Comparison of ENCODE assay signal across 8 cellular contexts in the genomic region with DNA sequence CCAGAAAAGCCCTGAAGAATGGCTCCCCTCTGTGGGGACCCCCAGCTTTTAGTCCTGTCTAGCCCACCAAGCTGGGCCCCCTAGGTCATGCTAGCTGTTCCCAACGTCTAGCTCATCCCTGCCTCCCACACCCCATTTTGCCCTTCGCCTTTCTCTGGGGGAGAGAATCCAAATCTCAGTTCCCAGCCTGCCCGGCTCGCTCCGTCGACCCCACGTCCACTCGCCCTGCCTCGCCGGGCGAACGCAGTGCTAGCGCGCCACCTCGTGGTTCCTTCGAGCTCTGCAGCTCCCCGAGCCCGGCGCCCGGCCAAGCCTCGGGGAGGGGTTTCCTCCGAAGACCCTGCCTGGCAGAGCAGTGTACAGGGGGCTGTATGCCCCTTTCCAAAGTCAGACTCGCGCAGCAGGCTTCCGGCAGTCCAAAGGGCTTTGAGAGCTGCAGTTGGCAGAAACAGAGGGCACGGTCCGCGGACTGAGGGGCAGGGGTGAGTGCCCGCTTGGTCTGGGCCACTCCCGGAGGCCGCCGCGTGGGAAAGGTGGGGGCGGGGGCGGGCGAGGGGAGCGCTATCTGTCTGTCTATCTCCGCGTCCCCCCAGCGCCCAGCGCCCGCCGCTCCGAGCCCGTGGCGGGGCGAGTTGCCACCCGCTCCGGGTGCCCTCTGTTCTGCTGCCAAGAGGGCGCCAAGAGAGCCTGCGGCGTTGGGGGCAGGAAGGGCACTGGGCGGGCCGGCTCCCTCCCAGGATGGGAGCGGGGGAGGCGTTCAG. TPM values are rescaled to one million over a fixed set of nuclear protein-coding genes. Genes with fewer than 3 reads are reported as not detected.
DNase-seq lines count a peak whose midpoint lies in the region; ATAC-seq and TF ChIP-seq lines count a peak whose summit lies in the region.

No MANE protein-coding gene starts in this region.

- H3K9ac ChIP-seq in liver (ENCODE audit: low read depth in 1 of 2, low read length in 2 of 2) = no peak overlapping the region

- H3K36me3 ChIP-seq in liver (ENCODE audit: control insufficient read depth in 4 of 4, insufficient read depth in 3 of 4, low read depth in 1 of 4, low read length in 3 of 4) = no peaks in the 10 kb centered on the region

- no peak overlapping the region for H3K27ac ChIP-seq in liver (ENCODE audit: low read depth in 1 of 2, low read length in 2 of 2)

- ATAC-seq in GM21360 (IDR thresholded peaks at IDR 0.05; ENCODE audit: unreplicated experiment) = no peak
- ATAC-seq in HG03442 (IDR thresholded peaks at IDR 0.05; ENCODE audit: unreplicated experiment) = no peak

- under 1% methylated on average over 56 of the region's 56 CpGs for WGBS in liver

- TF ChIP-seq RAD21 in liver (IDR thresholded peaks at IDR 0.05) = peak; percentile 85 to 91

- no peaks in the 10 kb centered on the region for H3K9me3 ChIP-seq in liver (ENCODE audit: control insufficient read depth in 4 of 4, low read length in 3 of 4)

- DNase-seq in GM12864 (ENCODE audit: low read depth) (no peak), NAMALWA (ENCODE audit: low spot score) (peak; percentile 66), cerebellum (ENCODE audit: low spot score) (peak; percentile 69)
- DNase-seq in stimulated activated CD8-positive, alpha-beta memory T cell treated with anti-CD3 and anti-CD28 coated beads, Interleukin-12 subunit alpha, Interleukin-12 subunit beta, amount 100 ng/mL, for 1 hour (ENCODE audit: low read depth) = peak; percentile 51

- peaks cover 11 to 46% (median 26%) of the 10 kb centered on the region in 4 donors for H3K4me1 ChIP-seq in liver (ENCODE audit: control insufficient read depth in 4 of 4, insufficient read depth in 4 of 4, low read length in 3 of 4)

- TF ChIP-seq CTCF in GM12864 (IDR thresholded peaks at IDR 0.05; ENCODE audit: low read depth, low read length, missing control alignments) (peak; percentile 98), WI38 (IDR thresholded peaks at IDR 0.05; ENCODE audit: low read depth, low read length) (peak; percentile 92), liver (IDR thresholded peaks at IDR 0.05; ENCODE audit: low read depth, low read length, missing input control) (peak; percentile 82)

- peaks cover 3 to 36% (median 15%) of the 10 kb centered on the region in 4 donors for H3K27me3 ChIP-seq in liver (ENCODE audit: control insufficient read depth in 4 of 4, insufficient read depth in 4 of 4, low read length in 3 of 4)

- H3K4me3 ChIP-seq in GM12864 (ENCODE audit: low read depth, low read length) (no peak overlapping the region), WI38 (ENCODE audit: low read depth, low read length) (peak overlapping the region; percentile 36), liver (ENCODE audit: low read depth in 1 of 3, low read length in 3 of 3) (peak overlapping the region in 2 of 3 donors; percentile 42 to 48)

TF ChIP-seq in liver, 16 proteins besides CTCF, POLR2A, EP300 and RAD21:
- TF ChIP-seq NR2F2 (IDR thresholded peaks at IDR 0.05) = no peak
- no peak for TF ChIP-seq EGR1 (IDR thresholded peaks at IDR 0.05; ENCODE audit: low read depth in 2 of 2)
- no peak for TF ChIP-seq SP1 (IDR thresholded peaks at IDR 0.05)
- TF ChIP-seq HNF4A (conservative IDR thresholded peaks at IDR 0.05) = peak; percentile 54 to 84
- TF ChIP-seq, protein P1, sequence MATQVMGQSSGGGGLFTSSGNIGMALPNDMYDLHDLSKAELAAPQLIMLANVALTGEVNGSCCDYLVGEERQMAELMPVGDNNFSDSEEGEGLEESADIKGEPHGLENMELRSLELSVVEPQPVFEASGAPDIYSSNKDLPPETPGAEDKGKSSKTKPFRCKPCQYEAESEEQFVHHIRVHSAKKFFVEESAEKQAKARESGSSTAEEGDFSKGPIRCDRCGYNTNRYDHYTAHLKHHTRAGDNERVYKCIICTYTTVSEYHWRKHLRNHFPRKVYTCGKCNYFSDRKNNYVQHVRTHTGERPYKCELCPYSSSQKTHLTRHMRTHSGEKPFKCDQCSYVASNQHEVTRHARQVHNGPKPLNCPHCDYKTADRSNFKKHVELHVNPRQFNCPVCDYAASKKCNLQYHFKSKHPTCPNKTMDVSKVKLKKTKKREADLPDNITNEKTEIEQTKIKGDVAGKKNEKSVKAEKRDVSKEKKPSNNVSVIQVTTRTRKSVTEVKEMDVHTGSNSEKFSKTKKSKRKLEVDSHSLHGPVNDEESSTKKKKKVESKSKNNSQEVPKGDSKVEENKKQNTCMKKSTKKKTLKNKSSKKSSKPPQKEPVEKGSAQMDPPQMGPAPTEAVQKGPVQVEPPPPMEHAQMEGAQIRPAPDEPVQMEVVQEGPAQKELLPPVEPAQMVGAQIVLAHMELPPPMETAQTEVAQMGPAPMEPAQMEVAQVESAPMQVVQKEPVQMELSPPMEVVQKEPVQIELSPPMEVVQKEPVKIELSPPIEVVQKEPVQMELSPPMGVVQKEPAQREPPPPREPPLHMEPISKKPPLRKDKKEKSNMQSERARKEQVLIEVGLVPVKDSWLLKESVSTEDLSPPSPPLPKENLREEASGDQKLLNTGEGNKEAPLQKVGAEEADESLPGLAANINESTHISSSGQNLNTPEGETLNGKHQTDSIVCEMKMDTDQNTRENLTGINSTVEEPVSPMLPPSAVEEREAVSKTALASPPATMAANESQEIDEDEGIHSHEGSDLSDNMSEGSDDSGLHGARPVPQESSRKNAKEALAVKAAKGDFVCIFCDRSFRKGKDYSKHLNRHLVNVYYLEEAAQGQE (IDR thresholded peaks at IDR 0.05) = no peak
- TF ChIP-seq, protein P2, sequence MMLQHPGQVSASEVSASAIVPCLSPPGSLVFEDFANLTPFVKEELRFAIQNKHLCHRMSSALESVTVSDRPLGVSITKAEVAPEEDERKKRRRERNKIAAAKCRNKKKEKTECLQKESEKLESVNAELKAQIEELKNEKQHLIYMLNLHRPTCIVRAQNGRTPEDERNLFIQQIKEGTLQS (IDR thresholded peaks at IDR 0.05) = no peak
- TF ChIP-seq, protein P3, sequence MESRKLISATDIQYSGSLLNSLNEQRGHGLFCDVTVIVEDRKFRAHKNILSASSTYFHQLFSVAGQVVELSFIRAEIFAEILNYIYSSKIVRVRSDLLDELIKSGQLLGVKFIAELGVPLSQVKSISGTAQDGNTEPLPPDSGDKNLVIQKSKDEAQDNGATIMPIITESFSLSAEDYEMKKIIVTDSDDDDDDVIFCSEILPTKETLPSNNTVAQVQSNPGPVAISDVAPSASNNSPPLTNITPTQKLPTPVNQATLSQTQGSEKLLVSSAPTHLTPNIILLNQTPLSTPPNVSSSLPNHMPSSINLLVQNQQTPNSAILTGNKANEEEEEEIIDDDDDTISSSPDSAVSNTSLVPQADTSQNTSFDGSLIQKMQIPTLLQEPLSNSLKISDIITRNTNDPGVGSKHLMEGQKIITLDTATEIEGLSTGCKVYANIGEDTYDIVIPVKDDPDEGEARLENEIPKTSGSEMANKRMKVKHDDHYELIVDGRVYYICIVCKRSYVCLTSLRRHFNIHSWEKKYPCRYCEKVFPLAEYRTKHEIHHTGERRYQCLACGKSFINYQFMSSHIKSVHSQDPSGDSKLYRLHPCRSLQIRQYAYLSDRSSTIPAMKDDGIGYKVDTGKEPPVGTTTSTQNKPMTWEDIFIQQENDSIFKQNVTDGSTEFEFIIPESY (IDR thresholded peaks at IDR 0.05) = no peak
- TF ChIP-seq FOXA2 (IDR thresholded peaks at IDR 0.05) = no peak
- TF ChIP-seq, protein P4, sequence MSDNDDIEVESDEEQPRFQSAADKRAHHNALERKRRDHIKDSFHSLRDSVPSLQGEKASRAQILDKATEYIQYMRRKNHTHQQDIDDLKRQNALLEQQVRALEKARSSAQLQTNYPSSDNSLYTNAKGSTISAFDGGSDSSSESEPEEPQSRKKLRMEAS (IDR thresholded peaks at IDR 0.05) = no peak
- TF ChIP-seq GABPA (IDR thresholded peaks at IDR 0.05 in 1 of 2, conservative IDR thresholded peaks at IDR 0.05 in 1 of 2) = no peak
- no peak for TF ChIP-seq JUND (IDR thresholded peaks at IDR 0.05)
- no peak for TF ChIP-seq HNF4G (IDR thresholded peaks at IDR 0.05)
- no peak for TF ChIP-seq YY1 (IDR thresholded peaks at IDR 0.05)
- TF ChIP-seq FOXA1 (IDR thresholded peaks at IDR 0.05) = no peak
- peak in 1 of 2 donors; percentile 35 for TF ChIP-seq RXRA (IDR thresholded peaks at IDR 0.05)
- no peak for TF ChIP-seq TAF1 (conservative IDR thresholded peaks at IDR 0.05)

RNA-seq across cellular contexts. Expression of a gene that starts 1.7 kb away (rescaled TPM):
- total RNA-seq in cerebellum = 0.18 TPM
- not detected for total RNA-seq in liver
- not detected for polyA plus RNA-seq in liver

RNA-seq across cellular contexts. Expression of a gene that starts 27.7 kb away (rescaled TPM):
- total RNA-seq in cerebellum = not detected
- total RNA-seq in liver = not detected
- not detected for polyA plus RNA-seq in liver

RNA-seq across cellular contexts. Expression of a gene that starts 59.2 kb away (rescaled TPM):
- total RNA-seq in cerebellum (22.9 TPM), liver (1 to 10 TPM in 1 of 2 donors, under 1 TPM in 1; 0.79 to 4.4 TPM)
- polyA plus RNA-seq in liver = 1 to 10 TPM; 1.1 to 1.8 TPM
